Comparison of ENCODE assay signal across 8 cellular contexts in genomic region chr7:7201583-7202374, GRCh38. TPM values are rescaled to one million over a fixed set of nuclear protein-coding genes. Genes with fewer than 3 reads are reported as not detected.
DNase-seq lines count a peak whose midpoint lies in the region; ATAC-seq and TF ChIP-seq lines count a peak whose summit lies in the region.

No MANE protein-coding gene starts in this region.

- DNase-seq in NCI-H2107 treated with DMSO at 0.1 percent for 48 hours (lab: John Stamatoyannopoulos, UW; ENCODE audit: unreplicated experiment) = peak; percentile 19
- no peak for DNase-seq in natural killer cell
- no peak for DNase-seq in NCI-H2227 (lab: John Stamatoyannopoulos, UW; ENCODE audit: unreplicated experiment)
- no peak for DNase-seq in putamen (ENCODE audit: low spot score)
- DNase-seq in KG1 (lab: John Stamatoyannopoulos, UW) = no peak

- H3K9me3 Mint-ChIP-seq in activated naive CD4-positive, alpha-beta T cell treated with anti-CD3 and anti-CD28 coated beads, Interleukin-2, amount 50 U/mL, for 24 hours = no peaks in the 10 kb centered on the region
- no peaks in the 10 kb centered on the region for H3K9me3 Mint-ChIP-seq in natural killer cell

- intact Hi-C loops in natural killer cell (cut with micrococcal nuclease) = no loop called here

- H3K27ac Mint-ChIP-seq in activated naive CD4-positive, alpha-beta T cell treated with anti-CD3 and anti-CD28 coated beads, Interleukin-2, amount 50 U/mL, for 24 hours = peak overlapping the region; percentile 91
- peak overlapping the region; percentile 69 to 89 for H3K27ac Mint-ChIP-seq in natural killer cell

- H3K36me3 Mint-ChIP-seq in activated naive CD4-positive, alpha-beta T cell treated with anti-CD3 and anti-CD28 coated beads, Interleukin-2, amount 50 U/mL, for 24 hours = peaks cover 11% of the 10 kb centered on the region
- peaks cover 2% of the 10 kb centered on the region for H3K36me3 Mint-ChIP-seq in natural killer cell

- H3K27me3 Mint-ChIP-seq in activated naive CD4-positive, alpha-beta T cell treated with anti-CD3 and anti-CD28 coated beads, Interleukin-2, amount 50 U/mL, for 24 hours = no peaks in the 10 kb centered on the region
- no peaks in the 10 kb centered on the region for H3K27me3 Mint-ChIP-seq in natural killer cell (ENCODE audit: low read depth in 2 of 2)

- H3K4me1 Mint-ChIP-seq in activated naive CD4-positive, alpha-beta T cell treated with anti-CD3 and anti-CD28 coated beads, Interleukin-2, amount 50 U/mL, for 24 hours = peaks cover 85% of the 10 kb centered on the region
- peaks cover 69 to 80% of the 10 kb centered on the region in 2 donors for H3K4me1 Mint-ChIP-seq in natural killer cell

- peak overlapping the region; percentile 75 for H3K4me3 Mint-ChIP-seq in activated naive CD4-positive, alpha-beta T cell treated with anti-CD3 and anti-CD28 coated beads, Interleukin-2, amount 50 U/mL, for 24 hours
- H3K4me3 Mint-ChIP-seq in natural killer cell = peak overlapping the region; percentile 65

- ATAC-seq in GM18511 (IDR thresholded peaks at IDR 0.05; ENCODE audit: unreplicated experiment) (peak; percentile 99), HG02571 (IDR thresholded peaks at IDR 0.05; ENCODE audit: unreplicated experiment) (peak; percentile 98), natural killer cell (peak; percentile 77 to 89 (median 88))

- no peak for TF ChIP-seq CTCF in natural killer cell (IDR thresholded peaks at IDR 0.05)

RNA-seq across cellular contexts. Expression of gene C1GALT1, which starts 19.4 kb away (rescaled TPM):
- total RNA-seq in natural killer cell = 10 to 100 TPM; 54.5 to 64.5 (median 63.7) TPM
